16 cellular contexts compared by ENCODE assay signal in the genomic region with DNA sequence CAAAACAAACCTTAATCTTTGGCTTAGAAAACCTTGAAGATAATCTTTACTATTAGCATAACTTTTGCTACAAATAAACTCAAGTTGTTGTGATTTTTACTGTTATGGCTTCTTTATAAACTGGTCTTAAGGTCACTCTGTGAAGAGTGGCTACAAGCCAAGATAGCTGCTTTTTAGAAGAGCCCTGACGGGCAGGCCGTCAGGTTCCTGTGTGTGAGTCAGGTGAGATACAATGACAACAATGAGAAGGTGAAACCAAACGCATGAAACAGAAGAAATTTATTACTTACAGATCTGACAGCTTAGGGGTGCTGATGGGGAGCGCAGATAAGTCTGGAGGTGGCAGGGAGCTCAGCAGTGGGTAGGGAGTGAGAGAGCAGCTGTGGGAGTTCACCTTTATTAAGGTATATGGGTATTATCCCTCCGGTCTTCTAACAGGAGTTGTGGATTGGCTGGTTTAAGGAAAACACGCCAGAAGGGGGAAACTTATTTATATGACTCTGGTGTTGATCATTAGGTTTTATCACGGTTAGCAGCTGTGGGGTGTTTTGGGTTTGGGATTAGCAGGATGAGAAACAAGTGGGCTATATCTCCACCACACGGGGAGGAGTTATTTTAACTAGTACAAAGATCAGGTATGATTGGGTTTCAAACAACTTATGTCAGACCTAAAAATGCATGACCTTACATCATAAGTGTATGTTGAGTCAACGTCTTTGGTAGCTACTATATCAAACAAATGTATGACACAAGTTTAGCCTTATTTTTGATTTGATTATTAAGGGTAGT. TPM values are rescaled to one million over a fixed set of nuclear protein-coding genes. Genes with fewer than 3 reads are reported as not detected.
DNase-seq lines count a peak whose midpoint lies in the region; ATAC-seq, FAIRE-seq and TF ChIP-seq lines count a peak whose summit lies in the region.
"Not testable (repeated sequence)": the region's sequence is repeated elsewhere in the genome, so short reads cannot be mapped to it uniquely, and the experiment has no call there.
"Had no signal": no experiment of that assay in that cellular context is flagged by ENCODE, and none has a peak within 500 bp of the region (broad histone marks: within the 10 kb centered on the region; RNA-seq: fewer than 3 reads in every experiment).

No MANE protein-coding gene starts in this region.

- H3K4me1 ChIP-seq in PC-9 (replicated peaks; ENCODE audit: insufficient read depth), result peaks cover 11% of the 10 kb centered on the region
- not testable (repeated sequence) for H3K4me1 ChIP-seq in K562 (replicated peaks in 1 of 2; ENCODE audit: control insufficient read depth in 2 of 2, insufficient read depth in 2 of 2, low read length in 2 of 2); HepG2 (ENCODE audit: insufficient read depth, low read length); thyroid gland

- H3K27me3 ChIP-seq in PC-9 (ENCODE audit: insufficient read depth, low read depth); K562 (ENCODE audit: control insufficient read depth in 2 of 2, insufficient read depth in 2 of 2, low read length in 2 of 2); bronchial epithelial cell (ENCODE audit: control insufficient read depth, insufficient read depth, low read length); HepG2 (ENCODE audit: control insufficient read depth in 1 of 2, insufficient read depth in 2 of 2, low read length in 2 of 2); thyroid gland: not testable (repeated sequence)

- not testable (repeated sequence) for H3K9me3 ChIP-seq in PC-9 (ENCODE audit: insufficient read depth, low read depth); K562 (replicated peaks; ENCODE audit: control insufficient read depth, insufficient read depth, low read depth, low read length); HepG2 (ENCODE audit: low read length); thyroid gland

- TF ChIP-seq RAD21 in K562 (CRISPR knock-in tag; conservative IDR thresholded peaks at IDR 0.05 in 1 of 2, IDR thresholded peaks at IDR 0.05 in 1 of 2); HepG2 (CRISPR knock-in tag; IDR thresholded peaks at IDR 0.05): not testable (repeated sequence)

- not testable (repeated sequence) for H3K27ac ChIP-seq in PC-9; HepG2 (ENCODE audit: extremely low read length, insufficient read depth, low read length); thyroid gland
- peak overlapping the region; percentile 49; the same call in 2 of the 3 replicates for H3K27ac ChIP-seq in K562 (ENCODE audit: extremely low read depth, low read depth, low read length)

- DNase-seq in HPDE6-E6E7 (ENCODE audit: extremely low spot score) (peak; percentile 32), NCI-H82 (lab: John Stamatoyannopoulos, UW) (peak; percentile 2), PC-9 (peak; percentile 30 to 49), K562 (ENCODE audit: extremely low read depth in 1 of 4, low spot score in 3 of 4) (peak; percentile 4 to 73 (median 27)), bronchial epithelial cell (ENCODE audit: low read depth) (peak; percentile 37), thyroid gland (peak; percentile 3 to 13)
- not testable (repeated sequence) for DNase-seq in HepG2 (ENCODE audit: low spot score)

- H3K9me1 ChIP-seq in K562 (ENCODE audit: control insufficient read depth, insufficient read depth, low read length), result not testable (repeated sequence)

- not testable (repeated sequence) for H3K9me2 ChIP-seq in PC-9 (ENCODE audit: insufficient read depth)

- peak; percentile 54; the same call in 1 of the 2 replicates for TF ChIP-seq EP300 in K562 (IDR thresholded peaks at IDR 0.05; ENCODE audit: low read length)
- not testable (repeated sequence) for TF ChIP-seq EP300 in HepG2 (IDR thresholded peaks at IDR 0.05; ENCODE audit: low read depth in 2 of 2, low read length in 2 of 2); HepG2 (CRISPR knock-in tag; IDR thresholded peaks at IDR 0.05; ENCODE audit: borderline replicate concordance)

- H2AFZ ChIP-seq in PC-9; HepG2 (ENCODE audit: low read length): not testable (repeated sequence)
- H2AFZ ChIP-seq in K562 (ENCODE audit: low read depth, low read length), result peak overlapping the region; percentile 61

- not testable (repeated sequence) for H3K36me3 ChIP-seq in PC-9 (ENCODE audit: low read depth); K562 (ENCODE audit: control insufficient read depth, insufficient read depth, low read length); bronchial epithelial cell (ENCODE audit: control insufficient read depth, insufficient read depth, low read length); HepG2 (replicated peaks in 1 of 2; ENCODE audit: control insufficient read depth in 1 of 2, insufficient read depth in 2 of 2, low read length in 2 of 2); thyroid gland

- 7% methylated on average over 9 of the region's 9 CpGs for WGBS in K562 (ENCODE audit: insufficient coverage, low coverage, missing lambda C conversion rate)
- WGBS in HepG2 (ENCODE audit: low lambda C conversion rate), result 7% methylated on average over 9 of the region's 9 CpGs
- WGBS in thyroid gland, 2 donors, result 70 to 71% methylated on average over 9 of the region's 9 CpGs

- H3F3A ChIP-seq in PC-9 (ENCODE audit: insufficient read depth, low read depth), result not testable (repeated sequence)

- not testable (repeated sequence) for BruUV-seq in PC-9 (replicated peaks; lab: Mats Ljungman, UMichigan); K562 (replicated peaks; lab: Mats Ljungman, UMichigan); HepG2 (replicated peaks; lab: Mats Ljungman, UMichigan)

- in situ Hi-C loops in K562 (cut with MboI); HepG2 (cut with HindIII; ENCODE audit: extremely low pct_ligation_motif_present, low pct_unique_long_range_greater_than_20kb): not testable (repeated sequence)

- not testable (repeated sequence) for TF ChIP-seq POLR2A in K562 (conservative IDR thresholded peaks at IDR 0.05); HepG2 (IDR thresholded peaks at IDR 0.05; ENCODE audit: insufficient read depth in 1 of 2, low read depth in 2 of 2, low read length in 2 of 2); thyroid gland (IDR thresholded peaks at IDR 0.05)

- POLR2A ChIA-PET in PC-9 (lab: Charles Lee; ENCODE audit: unreplicated experiment); K562 (lab: Yijun Ruan, JAX); HepG2 (lab: Yijun Ruan, JAX): not testable (repeated sequence)

- not testable (repeated sequence) for TF ChIP-seq CTCF in PC-9 (conservative IDR thresholded peaks at IDR 0.05); K562 (IDR thresholded peaks at IDR 0.05 in 2 of 3, conservative IDR thresholded peaks at IDR 0.05 in 1 of 3; ENCODE audit: insufficient read depth in 2 of 3, low read depth in 1 of 3, low read length in 3 of 3); bronchial epithelial cell (IDR thresholded peaks at IDR 0.05; ENCODE audit: insufficient read depth, low read length, severe bottlenecking); HepG2 (CRISPR knock-in tag; IDR thresholded peaks at IDR 0.05); thyroid gland (IDR thresholded peaks at IDR 0.05)

- CTCF ChIA-PET in PC-9 (lab: Charles Lee), result interaction anchor here (0.6 kb wide), 1 partner anchor 59 kb away, joined by 7 read pairs; no protein-coding TSS in a partner anchor
- CTCF ChIA-PET in K562 (lab: Yijun Ruan, JAX; ENCODE audit: low intra/inter-chr PET ratio); HepG2 (lab: Yijun Ruan, JAX; ENCODE audit: low intra/inter-chr PET ratio, low total read pairs): not testable (repeated sequence)

- H3K9ac ChIP-seq in K562 (ENCODE audit: insufficient read depth in 1 of 2, low read depth in 2 of 2, low read length in 2 of 2), result peak overlapping the region; percentile 40 to 61; a peak in 3 of 4 replicates
- not testable (repeated sequence) for H3K9ac ChIP-seq in HepG2 (ENCODE audit: insufficient read depth, low read depth, low read length)

- H3K79me2 ChIP-seq in PC-9 (ENCODE audit: low read depth); K562 (ENCODE audit: control insufficient read depth, insufficient read depth, low read length); HepG2 (ENCODE audit: insufficient read depth, low read length): not testable (repeated sequence)

- intact Hi-C loops in PC-9 (cut with micrococcal nuclease; ENCODE audit: unreplicated experiment); K562 (cut with micrococcal nuclease); HepG2 (cut with micrococcal nuclease; ENCODE audit: unreplicated experiment); thyroid gland (cut with DNase I): not testable (repeated sequence)

- not testable (repeated sequence) for H4K20me1 ChIP-seq in PC-9 (ENCODE audit: insufficient read depth); K562 (replicated peaks; ENCODE audit: control insufficient read depth, insufficient read depth, low read length); HepG2 (ENCODE audit: insufficient read depth, low read length)

- peak overlapping the region; percentile 10; the same call in 1 of the 2 replicates for H3K4me3 ChIP-seq in PC-9
- not testable (repeated sequence) for H3K4me3 ChIP-seq in K562; bronchial epithelial cell (ENCODE audit: low read depth, low read length); HepG2 (replicated peaks in 1 of 3; ENCODE audit: insufficient read depth in 1 of 3, low read depth in 2 of 3, low read length in 3 of 3); thyroid gland (replicated peaks in 1 of 3)

- ATAC-seq in K562, result peak; percentile 84
- not testable (repeated sequence) for ATAC-seq in HepG2

- peak; percentile 71 for FAIRE-seq in K562 (lab: Jason Lieb, UNC)
- not testable (repeated sequence) for FAIRE-seq in bronchial epithelial cell (lab: Jason Lieb, UNC)
- FAIRE-seq in HepG2 (lab: Jason Lieb, UNC), result peak; percentile 63

- H3K4me2 ChIP-seq in PC-9 (peak overlapping the region; percentile 39), K562 (ENCODE audit: insufficient read depth, low read length) (peak overlapping the region; percentile 68)
- not testable (repeated sequence) for H3K4me2 ChIP-seq in HepG2 (ENCODE audit: low read depth, low read length)

RNA-seq across cellular contexts. Expression of a gene that starts 27.7 kb away (rescaled TPM):
- total RNA-seq in PC-9 (2021), result 16.4 and 17.6 TPM in 2 replicates
- 149 and 150 TPM in 2 replicates for total RNA-seq in K562 (2011; cell fraction: chromatin; rRNA removed; ENCODE audit: low replicate concordance)
- 76.4 and 83.8 TPM in 2 replicates for total RNA-seq in K562 (2011; cell fraction: nucleolus; rRNA removed)
- total RNA-seq in K562 (2011; cell fraction: nucleoplasm; rRNA removed), result 92.4 and 120 TPM in 2 replicates
- 1.4 and 3.3 TPM in 2 replicates for total RNA-seq in K562 (2014; rRNA removed)
- 5.2 and 5.8 TPM in 2 replicates for total RNA-seq in K562 (2014; rRNA removed; fragmentation: Illumina TruSeq; extraction: Trizol)
- 5.5 and 6.3 TPM in 2 replicates for total RNA-seq in K562 (2015; rRNA removed; fragmentation: Illumina TruSeq; extraction: Trizol)
- 11.6 and 13.6 TPM in 2 replicates for total RNA-seq in K562 (2021)
- 6.3 and 6.8 TPM in 2 replicates for polyA plus RNA-seq in K562 (2011; rRNA removed)
- 1.1 and 1.9 TPM in 2 replicates for polyA plus RNA-seq in K562 (2011; cell fraction: cytosol; rRNA removed)
- 15.4 and 25.3 TPM in 2 replicates for polyA plus RNA-seq in K562 (2011; cell fraction: nucleus; rRNA removed)
- 2.4 and 2.6 TPM in 2 replicates for polyA plus RNA-seq in K562 (2012)
- 1.9 and 2.3 TPM in 2 replicates for polyA plus RNA-seq in K562 (2014; fragmentation: Illumina TruSeq; extraction: Trizol)
- polyA plus RNA-seq in K562 (2014; fragmentation: Nextera tagmentation; extraction: Ambion mirVana), result 1 to 10 TPM in 1 of 2 experiments, under 1 TPM in 1; 0.80 to 1.5 TPM
- 6.1 and 6.7 TPM in 2 replicates for polyA plus RNA-seq in K562 (2014; rRNA removed)
- polyA minus RNA-seq in K562 (2011; rRNA and poly(A)+ RNA removed), result 7.2 and 9.3 TPM in 2 replicates
- 1.7 and 3.8 TPM in 2 replicates for polyA minus RNA-seq in K562 (2011; cell fraction: cytosol; rRNA and poly(A)+ RNA removed)
- 6.3 and 7.7 TPM in 2 replicates for polyA minus RNA-seq in K562 (2011; cell fraction: nucleus; rRNA and poly(A)+ RNA removed)
- total RNA-seq in bronchial epithelial cell, result 2.3 and 3.4 TPM in 2 replicates
- 0.22 and 1.6 TPM in 2 replicates for total RNA-seq in HepG2 (2016; rRNA removed; fragmentation: Illumina TruSeq; extraction: Trizol)
- total RNA-seq in HepG2 (2016; cell fraction: cytosol; rRNA removed; fragmentation: Illumina TruSeq; extraction: Trizol; ENCODE audit: low read depth), result 1.3 and 1.4 TPM in 2 replicates
- 0.51 and 1.3 TPM in 2 replicates for total RNA-seq in HepG2 (2016; cell fraction: insoluble cytoplasmic fraction; rRNA removed; fragmentation: Illumina TruSeq; extraction: Trizol)
- 0.71 and 1.00 TPM in 2 replicates for total RNA-seq in HepG2 (2016; cell fraction: membrane; rRNA removed; fragmentation: Illumina TruSeq; extraction: Trizol)
- total RNA-seq in HepG2 (2016; cell fraction: nucleus; rRNA removed; fragmentation: Illumina TruSeq; extraction: Trizol), result 4.8 TPM in 2 replicates
- 2.7 and 2.8 TPM in 2 replicates for polyA plus RNA-seq in HepG2 (2011; rRNA removed)
- 0.05 and 0.21 TPM in 2 replicates for polyA plus RNA-seq in HepG2 (2011; cell fraction: cytosol; rRNA removed)
- 6.0 and 6.4 TPM in 2 replicates for polyA plus RNA-seq in HepG2 (2011; cell fraction: nucleus; rRNA removed)
- polyA plus RNA-seq in HepG2 (2012), result 0.88 and 1.0 TPM in 2 replicates
- polyA plus RNA-seq in HepG2 (2016; cell fraction: cytosol; fragmentation: Illumina TruSeq; extraction: Trizol; ENCODE audit: low read depth), result 0.14 TPM in 1 of 2 replicates, not detected in the other
- 0.17 and 0.29 TPM in 2 replicates for polyA plus RNA-seq in HepG2 (2016; cell fraction: insoluble cytoplasmic fraction; fragmentation: Illumina TruSeq; extraction: Trizol; ENCODE audit: low read depth)
- polyA plus RNA-seq in HepG2 (2016; cell fraction: membrane; fragmentation: Illumina TruSeq; extraction: Trizol; ENCODE audit: low read depth), result 0.28 TPM in 1 of 2 replicates, not detected in the other
- 5.0 and 6.1 TPM in 2 replicates for polyA plus RNA-seq in HepG2 (2016; cell fraction: nucleus; fragmentation: Illumina TruSeq; extraction: Trizol; ENCODE audit: insufficient read depth, low read depth)
- polyA minus RNA-seq in HepG2 (2011; rRNA and poly(A)+ RNA removed; ENCODE audit: low replicate concordance), result 7.6 and 8.3 TPM in 2 replicates
- polyA minus RNA-seq in HepG2 (2011; cell fraction: cytosol; rRNA and poly(A)+ RNA removed), result 0.40 TPM in 1 of 2 replicates, not detected in the other
- 8.9 and 14.3 TPM in 2 replicates for polyA minus RNA-seq in HepG2 (2011; cell fraction: nucleus; rRNA and poly(A)+ RNA removed)
- 10 to 100 TPM in 1 of 4 donors, 1 to 10 TPM in 3; 2.0 to 10.3 (median 3.0) TPM for total RNA-seq in thyroid gland
- total RNA-seq: G401 had no signal

RNA-seq across cellular contexts. Expression of a gene that starts 49.0 kb away (rescaled TPM):
- total RNA-seq in PC-9 (2021) (not detected in 2 replicates), K562 (2014; rRNA removed) (not detected in 2 replicates), K562 (2014; rRNA removed; fragmentation: Illumina TruSeq; extraction: Trizol) (not detected in 2 replicates), K562 (2015; rRNA removed; fragmentation: Illumina TruSeq; extraction: Trizol) (not detected in 2 replicates), K562 (2021) (not detected in 2 replicates), bronchial epithelial cell (not detected in 2 replicates), HepG2 (2016; rRNA removed; fragmentation: Illumina TruSeq; extraction: Trizol) (not detected in 2 replicates), thyroid gland (not detected)
- total RNA-seq in K562 (2011; cell fraction: chromatin; rRNA removed; ENCODE audit: low replicate concordance), result not detected in 2 replicates
- not detected in 2 replicates for total RNA-seq in K562 (2011; cell fraction: nucleolus; rRNA removed)
- total RNA-seq in K562 (2011; cell fraction: nucleoplasm; rRNA removed), result not detected in 2 replicates
- polyA plus RNA-seq in K562 (2011; rRNA removed) (not detected in 2 replicates), K562 (2014; fragmentation: Illumina TruSeq; extraction: Trizol) (not detected in 2 replicates), K562 (2014; fragmentation: Nextera tagmentation; extraction: Ambion mirVana) (not detected), K562 (2014; rRNA removed) (not detected in 2 replicates), HepG2 (2011; rRNA removed) (not detected in 2 replicates)
- not detected in 2 replicates for polyA plus RNA-seq in K562 (2011; cell fraction: cytosol; rRNA removed)
- not detected in 2 replicates for polyA plus RNA-seq in K562 (2011; cell fraction: nucleus; rRNA removed)
- polyA plus RNA-seq in K562 (2012), result 0.44 and 0.83 TPM in 2 replicates
- polyA minus RNA-seq in K562 (2011; rRNA and poly(A)+ RNA removed), result not detected in 2 replicates
- polyA minus RNA-seq in K562 (2011; cell fraction: cytosol; rRNA and poly(A)+ RNA removed), result not detected in 2 replicates
- not detected in 2 replicates for polyA minus RNA-seq in K562 (2011; cell fraction: nucleus; rRNA and poly(A)+ RNA removed)
- total RNA-seq in HepG2 (2016; cell fraction: cytosol; rRNA removed; fragmentation: Illumina TruSeq; extraction: Trizol; ENCODE audit: low read depth), result not detected in 2 replicates
- total RNA-seq in HepG2 (2016; cell fraction: insoluble cytoplasmic fraction; rRNA removed; fragmentation: Illumina TruSeq; extraction: Trizol), result not detected in 2 replicates
- total RNA-seq in HepG2 (2016; cell fraction: membrane; rRNA removed; fragmentation: Illumina TruSeq; extraction: Trizol), result not detected in 2 replicates
- not detected in 2 replicates for total RNA-seq in HepG2 (2016; cell fraction: nucleus; rRNA removed; fragmentation: Illumina TruSeq; extraction: Trizol)
- polyA plus RNA-seq in HepG2 (2011; cell fraction: cytosol; rRNA removed), result not detected in 2 replicates
- polyA plus RNA-seq in HepG2 (2011; cell fraction: nucleus; rRNA removed), result not detected in 2 replicates
- not detected in 2 replicates for polyA plus RNA-seq in HepG2 (2012)
- polyA plus RNA-seq in HepG2 (2016; cell fraction: cytosol; fragmentation: Illumina TruSeq; extraction: Trizol; ENCODE audit: low read depth), result not detected in 2 replicates
- polyA plus RNA-seq in HepG2 (2016; cell fraction: insoluble cytoplasmic fraction; fragmentation: Illumina TruSeq; extraction: Trizol; ENCODE audit: low read depth), result not detected in 2 replicates
- not detected in 2 replicates for polyA plus RNA-seq in HepG2 (2016; cell fraction: membrane; fragmentation: Illumina TruSeq; extraction: Trizol; ENCODE audit: low read depth)
- polyA plus RNA-seq in HepG2 (2016; cell fraction: nucleus; fragmentation: Illumina TruSeq; extraction: Trizol; ENCODE audit: insufficient read depth, low read depth), result not detected in 2 replicates
- not detected in 2 replicates for polyA minus RNA-seq in HepG2 (2011; rRNA and poly(A)+ RNA removed; ENCODE audit: low replicate concordance)
- polyA minus RNA-seq in HepG2 (2011; cell fraction: cytosol; rRNA and poly(A)+ RNA removed), result not detected in 2 replicates
- not detected in 2 replicates for polyA minus RNA-seq in HepG2 (2011; cell fraction: nucleus; rRNA and poly(A)+ RNA removed)
- total RNA-seq: A172; A673; Calu3; CD4-positive, alpha-beta memory T cell; Daoy; G401; GM23338; H4 had no signal
- polyA plus RNA-seq: BJ; CD4-positive, alpha-beta memory T cell had no signal

RNA-seq across cellular contexts. Expression of a gene that starts 49.6 kb away (rescaled TPM):
- total RNA-seq in PC-9 (2021) (9.2 and 13.1 TPM in 2 replicates), K562 (2014; rRNA removed) (15.8 and 21.6 TPM in 2 replicates), K562 (2014; rRNA removed; fragmentation: Illumina TruSeq; extraction: Trizol) (10.9 and 11.1 TPM in 2 replicates), K562 (2015; rRNA removed; fragmentation: Illumina TruSeq; extraction: Trizol) (9.9 and 10.2 TPM in 2 replicates), K562 (2021) (13.0 TPM in 2 replicates), bronchial epithelial cell (9.2 and 11.4 TPM in 2 replicates), HepG2 (2016; rRNA removed; fragmentation: Illumina TruSeq; extraction: Trizol) (11.6 and 12.9 TPM in 2 replicates), thyroid gland (10 to 100 TPM; 19.8 to 35.8 (median 31.6) TPM)
- 19.3 and 23.2 TPM in 2 replicates for total RNA-seq in K562 (2011; cell fraction: chromatin; rRNA removed; ENCODE audit: low replicate concordance)
- total RNA-seq in K562 (2011; cell fraction: nucleolus; rRNA removed), result 21.5 and 22.5 TPM in 2 replicates
- 15.4 and 16.0 TPM in 2 replicates for total RNA-seq in K562 (2011; cell fraction: nucleoplasm; rRNA removed)
- polyA plus RNA-seq in K562 (2011; rRNA removed) (6.1 and 10.6 TPM in 2 replicates), K562 (2014; fragmentation: Illumina TruSeq; extraction: Trizol) (8.6 and 11.0 TPM in 2 replicates), K562 (2014; fragmentation: Nextera tagmentation; extraction: Ambion mirVana) (1 to 10 TPM; 1.7 to 1.9 TPM), K562 (2014; rRNA removed) (17.4 and 19.8 TPM in 2 replicates), HepG2 (2011; rRNA removed) (5.0 and 5.4 TPM in 2 replicates)
- polyA plus RNA-seq in K562 (2011; cell fraction: cytosol; rRNA removed), result 5.4 and 12.5 TPM in 2 replicates
- 13.4 and 25.8 TPM in 2 replicates for polyA plus RNA-seq in K562 (2011; cell fraction: nucleus; rRNA removed)
- 6.9 and 7.0 TPM in 2 replicates for polyA plus RNA-seq in K562 (2012)
- 8.7 and 9.4 TPM in 2 replicates for polyA minus RNA-seq in K562 (2011; rRNA and poly(A)+ RNA removed)
- polyA minus RNA-seq in K562 (2011; cell fraction: cytosol; rRNA and poly(A)+ RNA removed), result 5.3 and 7.8 TPM in 2 replicates
- 17.7 and 20.9 TPM in 2 replicates for polyA minus RNA-seq in K562 (2011; cell fraction: nucleus; rRNA and poly(A)+ RNA removed)
- total RNA-seq in HepG2 (2016; cell fraction: cytosol; rRNA removed; fragmentation: Illumina TruSeq; extraction: Trizol; ENCODE audit: low read depth), result 5.0 and 6.2 TPM in 2 replicates
- total RNA-seq in HepG2 (2016; cell fraction: insoluble cytoplasmic fraction; rRNA removed; fragmentation: Illumina TruSeq; extraction: Trizol), result 10.9 and 11.9 TPM in 2 replicates
- 4.1 and 5.3 TPM in 2 replicates for total RNA-seq in HepG2 (2016; cell fraction: membrane; rRNA removed; fragmentation: Illumina TruSeq; extraction: Trizol)
- 18.2 and 19.6 TPM in 2 replicates for total RNA-seq in HepG2 (2016; cell fraction: nucleus; rRNA removed; fragmentation: Illumina TruSeq; extraction: Trizol)
- polyA plus RNA-seq in HepG2 (2011; cell fraction: cytosol; rRNA removed), result 4.1 and 5.4 TPM in 2 replicates
- polyA plus RNA-seq in HepG2 (2011; cell fraction: nucleus; rRNA removed), result 15.7 and 15.8 TPM in 2 replicates
- polyA plus RNA-seq in HepG2 (2012), result 1.7 and 5.4 TPM in 2 replicates
- 1.1 and 1.3 TPM in 2 replicates for polyA plus RNA-seq in HepG2 (2016; cell fraction: cytosol; fragmentation: Illumina TruSeq; extraction: Trizol; ENCODE audit: low read depth)
- 9.7 and 10.4 TPM in 2 replicates for polyA plus RNA-seq in HepG2 (2016; cell fraction: insoluble cytoplasmic fraction; fragmentation: Illumina TruSeq; extraction: Trizol; ENCODE audit: low read depth)
- 2.2 and 2.6 TPM in 2 replicates for polyA plus RNA-seq in HepG2 (2016; cell fraction: membrane; fragmentation: Illumina TruSeq; extraction: Trizol; ENCODE audit: low read depth)
- polyA plus RNA-seq in HepG2 (2016; cell fraction: nucleus; fragmentation: Illumina TruSeq; extraction: Trizol; ENCODE audit: insufficient read depth, low read depth), result 10.1 and 11.2 TPM in 2 replicates
- 12.2 TPM in 2 replicates for polyA minus RNA-seq in HepG2 (2011; rRNA and poly(A)+ RNA removed; ENCODE audit: low replicate concordance)
- 5.0 and 6.1 TPM in 2 replicates for polyA minus RNA-seq in HepG2 (2011; cell fraction: cytosol; rRNA and poly(A)+ RNA removed)
- 25.9 and 26.7 TPM in 2 replicates for polyA minus RNA-seq in HepG2 (2011; cell fraction: nucleus; rRNA and poly(A)+ RNA removed)

RNA-seq across cellular contexts. Expression of a gene that starts 56.6 kb away (rescaled TPM):
- total RNA-seq in PC-9 (2021) (39.8 and 52.0 TPM in 2 replicates), K562 (2014; rRNA removed) (14.0 and 23.2 TPM in 2 replicates), K562 (2014; rRNA removed; fragmentation: Illumina TruSeq; extraction: Trizol) (9.9 and 13.1 TPM in 2 replicates), K562 (2015; rRNA removed; fragmentation: Illumina TruSeq; extraction: Trizol) (21.7 and 23.5 TPM in 2 replicates), K562 (2021) (18.8 and 19.3 TPM in 2 replicates), bronchial epithelial cell (122 and 1,140 TPM in 2 replicates), HepG2 (2016; rRNA removed; fragmentation: Illumina TruSeq; extraction: Trizol) (3.5 and 6.3 TPM in 2 replicates), thyroid gland (10 to 100 TPM; 14.2 to 57.6 (median 44.9) TPM)
- total RNA-seq in K562 (2011; cell fraction: chromatin; rRNA removed; ENCODE audit: low replicate concordance), result 81.0 and 155 TPM in 2 replicates
- total RNA-seq in K562 (2011; cell fraction: nucleolus; rRNA removed), result 96.3 and 106 TPM in 2 replicates
- 109 and 126 TPM in 2 replicates for total RNA-seq in K562 (2011; cell fraction: nucleoplasm; rRNA removed)
- polyA plus RNA-seq in K562 (2011; rRNA removed) (20.9 and 23.9 TPM in 2 replicates), K562 (2014; fragmentation: Illumina TruSeq; extraction: Trizol) (15.6 and 20.9 TPM in 2 replicates), K562 (2014; fragmentation: Nextera tagmentation; extraction: Ambion mirVana) (1 to 10 TPM; 3.9 to 7.5 TPM), K562 (2014; rRNA removed) (27.8 and 36.3 TPM in 2 replicates), HepG2 (2011; rRNA removed) (13.8 and 20.5 TPM in 2 replicates)
- 9.3 and 14.3 TPM in 2 replicates for polyA plus RNA-seq in K562 (2011; cell fraction: cytosol; rRNA removed)
- polyA plus RNA-seq in K562 (2011; cell fraction: nucleus; rRNA removed), result 77.1 and 146 TPM in 2 replicates
- 15.2 and 55.9 TPM in 2 replicates for polyA plus RNA-seq in K562 (2012)
- polyA minus RNA-seq in K562 (2011; rRNA and poly(A)+ RNA removed), result 3.0 TPM in 1 of 2 replicates, not detected in the other
- polyA minus RNA-seq in K562 (2011; cell fraction: cytosol; rRNA and poly(A)+ RNA removed), result 9.5 and 15.5 TPM in 2 replicates
- 8.4 and 15.1 TPM in 2 replicates for polyA minus RNA-seq in K562 (2011; cell fraction: nucleus; rRNA and poly(A)+ RNA removed)
- total RNA-seq in HepG2 (2016; cell fraction: cytosol; rRNA removed; fragmentation: Illumina TruSeq; extraction: Trizol; ENCODE audit: low read depth), result 7.6 and 9.1 TPM in 2 replicates
- total RNA-seq in HepG2 (2016; cell fraction: insoluble cytoplasmic fraction; rRNA removed; fragmentation: Illumina TruSeq; extraction: Trizol), result 3.5 and 6.1 TPM in 2 replicates
- 5.1 and 7.2 TPM in 2 replicates for total RNA-seq in HepG2 (2016; cell fraction: membrane; rRNA removed; fragmentation: Illumina TruSeq; extraction: Trizol)
- total RNA-seq in HepG2 (2016; cell fraction: nucleus; rRNA removed; fragmentation: Illumina TruSeq; extraction: Trizol), result 9.8 and 11.9 TPM in 2 replicates
- polyA plus RNA-seq in HepG2 (2011; cell fraction: cytosol; rRNA removed), result 0.60 and 1.4 TPM in 2 replicates
- polyA plus RNA-seq in HepG2 (2011; cell fraction: nucleus; rRNA removed), result 50.7 and 51.6 TPM in 2 replicates
- polyA plus RNA-seq in HepG2 (2012), result 6.2 and 10.7 TPM in 2 replicates
- polyA plus RNA-seq in HepG2 (2016; cell fraction: cytosol; fragmentation: Illumina TruSeq; extraction: Trizol; ENCODE audit: low read depth), result 5.1 and 8.1 TPM in 2 replicates
- polyA plus RNA-seq in HepG2 (2016; cell fraction: insoluble cytoplasmic fraction; fragmentation: Illumina TruSeq; extraction: Trizol; ENCODE audit: low read depth), result 4.3 TPM in 1 of 2 replicates, not detected in the other
- polyA plus RNA-seq in HepG2 (2016; cell fraction: membrane; fragmentation: Illumina TruSeq; extraction: Trizol; ENCODE audit: low read depth), result 4.4 and 5.1 TPM in 2 replicates
- polyA plus RNA-seq in HepG2 (2016; cell fraction: nucleus; fragmentation: Illumina TruSeq; extraction: Trizol; ENCODE audit: insufficient read depth, low read depth), result 49.7 and 57.0 TPM in 2 replicates
- polyA minus RNA-seq in HepG2 (2011; rRNA and poly(A)+ RNA removed; ENCODE audit: low replicate concordance), result 12.1 and 17.4 TPM in 2 replicates
- 2.2 and 5.1 TPM in 2 replicates for polyA minus RNA-seq in HepG2 (2011; cell fraction: cytosol; rRNA and poly(A)+ RNA removed)
- 3.9 and 9.7 TPM in 2 replicates for polyA minus RNA-seq in HepG2 (2011; cell fraction: nucleus; rRNA and poly(A)+ RNA removed)
